1 cellular context compared by ENCODE assay signal in genomic region chr14:37709419-37710195, GRCh38.
TF ChIP-seq lines count a peak whose summit lies in the region.

No MANE protein-coding gene starts in this region.

TF ChIP-seq in GM23338, 12 proteins besides CTCF, POLR2A, EP300 and RAD21 (continued from another document):
- no peak for TF ChIP-seq ETS1 (IDR thresholded peaks at IDR 0.05)
- no peak for TF ChIP-seq ZNF114 (CRISPR knock-in tag; IDR thresholded peaks at IDR 0.05)
- TF ChIP-seq EZH2phosphoT487 (IDR thresholded peaks at IDR 0.05; ENCODE audit: unreplicated experiment): no peak
- TF ChIP-seq EZH2 (IDR thresholded peaks at IDR 0.05; ENCODE audit: low read depth, unreplicated experiment): no peak
- no peak for TF ChIP-seq STAT1 (IDR thresholded peaks at IDR 0.05; ENCODE audit: unreplicated experiment)
- TF ChIP-seq NANOG (IDR thresholded peaks at IDR 0.05; ENCODE audit: borderline replicate concordance): no peak
- TF ChIP-seq, protein P1, sequence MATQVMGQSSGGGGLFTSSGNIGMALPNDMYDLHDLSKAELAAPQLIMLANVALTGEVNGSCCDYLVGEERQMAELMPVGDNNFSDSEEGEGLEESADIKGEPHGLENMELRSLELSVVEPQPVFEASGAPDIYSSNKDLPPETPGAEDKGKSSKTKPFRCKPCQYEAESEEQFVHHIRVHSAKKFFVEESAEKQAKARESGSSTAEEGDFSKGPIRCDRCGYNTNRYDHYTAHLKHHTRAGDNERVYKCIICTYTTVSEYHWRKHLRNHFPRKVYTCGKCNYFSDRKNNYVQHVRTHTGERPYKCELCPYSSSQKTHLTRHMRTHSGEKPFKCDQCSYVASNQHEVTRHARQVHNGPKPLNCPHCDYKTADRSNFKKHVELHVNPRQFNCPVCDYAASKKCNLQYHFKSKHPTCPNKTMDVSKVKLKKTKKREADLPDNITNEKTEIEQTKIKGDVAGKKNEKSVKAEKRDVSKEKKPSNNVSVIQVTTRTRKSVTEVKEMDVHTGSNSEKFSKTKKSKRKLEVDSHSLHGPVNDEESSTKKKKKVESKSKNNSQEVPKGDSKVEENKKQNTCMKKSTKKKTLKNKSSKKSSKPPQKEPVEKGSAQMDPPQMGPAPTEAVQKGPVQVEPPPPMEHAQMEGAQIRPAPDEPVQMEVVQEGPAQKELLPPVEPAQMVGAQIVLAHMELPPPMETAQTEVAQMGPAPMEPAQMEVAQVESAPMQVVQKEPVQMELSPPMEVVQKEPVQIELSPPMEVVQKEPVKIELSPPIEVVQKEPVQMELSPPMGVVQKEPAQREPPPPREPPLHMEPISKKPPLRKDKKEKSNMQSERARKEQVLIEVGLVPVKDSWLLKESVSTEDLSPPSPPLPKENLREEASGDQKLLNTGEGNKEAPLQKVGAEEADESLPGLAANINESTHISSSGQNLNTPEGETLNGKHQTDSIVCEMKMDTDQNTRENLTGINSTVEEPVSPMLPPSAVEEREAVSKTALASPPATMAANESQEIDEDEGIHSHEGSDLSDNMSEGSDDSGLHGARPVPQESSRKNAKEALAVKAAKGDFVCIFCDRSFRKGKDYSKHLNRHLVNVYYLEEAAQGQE (IDR thresholded peaks at IDR 0.05; ENCODE audit: unreplicated experiment): no peak
TF ChIP-seq in GM23338: peak in this region for 0.
